In the genomic region with DNA sequence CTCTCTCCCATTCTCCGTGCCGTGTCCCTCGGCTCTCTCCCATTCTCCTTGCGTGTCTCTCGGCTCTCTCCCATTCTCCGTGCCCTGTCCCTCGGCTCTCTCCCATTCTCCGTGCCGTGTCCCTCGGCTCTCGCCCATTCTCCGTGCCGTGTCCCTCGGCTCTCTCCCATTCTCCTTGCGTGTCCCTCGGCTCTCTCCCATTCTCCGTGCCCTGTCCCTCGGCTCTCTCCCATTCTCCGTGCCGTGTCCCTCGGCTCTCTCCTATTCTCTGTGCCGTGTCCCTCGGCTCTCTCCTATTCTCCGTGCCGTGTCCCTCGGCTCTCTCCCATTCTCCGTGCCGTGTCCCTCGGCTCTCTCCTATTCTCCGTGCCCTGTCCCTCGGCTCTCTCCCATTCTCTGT, we compare ENCODE assay signal across 7 cellular contexts.
DNase-seq lines count a peak whose midpoint lies in the region; FAIRE-seq and TF ChIP-seq lines count a peak whose summit lies in the region.
"Not testable (repeated sequence)": the region's sequence is repeated elsewhere in the genome, so short reads cannot be mapped to it uniquely, and the experiment has no call there.

No MANE protein-coding gene starts in this region.

- H3K27me3 Mint-ChIP-seq in progenitor cell of endocrine pancreas, result not testable (repeated sequence)

- peaks cover 32% of the 10 kb centered on the region for H3K9me3 Mint-ChIP-seq in progenitor cell of endocrine pancreas (ENCODE audit: low read depth)

- not testable (repeated sequence) for TF ChIP-seq CTCF in GM12865 (IDR thresholded peaks at IDR 0.05; ENCODE audit: insufficient read depth, low read depth, low read length, missing control alignments); NB4 (IDR thresholded peaks at IDR 0.05; ENCODE audit: low read depth, low read length); progenitor cell of endocrine pancreas (IDR thresholded peaks at IDR 0.05; ENCODE audit: unreplicated experiment)

- not testable (repeated sequence) for H3K4me3 ChIP-seq in GM12865 (ENCODE audit: low read depth, low read length); NB4 (ENCODE audit: low read depth, low read length)

- FAIRE-seq in GM19239 (lab: Jason Lieb, UNC) (peak; percentile 14), colon (lab: Jason Lieb, UNC) (peak; percentile 10)

- H3K27ac Mint-ChIP-seq in progenitor cell of endocrine pancreas, result not testable (repeated sequence)

- not testable (repeated sequence) for H3K36me3 Mint-ChIP-seq in progenitor cell of endocrine pancreas (ENCODE audit: insufficient read depth)

- TF ChIP-seq POLR2A in NB4 (IDR thresholded peaks at IDR 0.05; ENCODE audit: extremely low read depth, insufficient read length), result not testable (repeated sequence)

- peak; percentile 2 for DNase-seq in GM12865 (ENCODE audit: low read depth)
- not testable (repeated sequence) for DNase-seq in GM19239 (ENCODE audit: insufficient read length, low spot score)
- DNase-seq in NB4 (ENCODE audit: low read depth), result peak; percentile 6
- DNase-seq in activated CD8-positive, alpha-beta memory T cell treated with anti-CD3 and anti-CD28 coated beads, Interleukin-2, amount 50 U/mL, for 48 hours, result peak; percentile 53
- DNase-seq in iris pigment epithelial cell (ENCODE audit: low read depth), result peak; percentile 7
- peak; percentile 17 for DNase-seq in progenitor cell of endocrine pancreas (ENCODE audit: low spot score, unreplicated experiment)

- not testable (repeated sequence) for H3K4me1 Mint-ChIP-seq in progenitor cell of endocrine pancreas (ENCODE audit: low read depth)

- H3K4me3 Mint-ChIP-seq in progenitor cell of endocrine pancreas (ENCODE audit: low read depth), result not testable (repeated sequence)
